Comparison of ENCODE assay signal across 8 cellular contexts in the genomic region with DNA sequence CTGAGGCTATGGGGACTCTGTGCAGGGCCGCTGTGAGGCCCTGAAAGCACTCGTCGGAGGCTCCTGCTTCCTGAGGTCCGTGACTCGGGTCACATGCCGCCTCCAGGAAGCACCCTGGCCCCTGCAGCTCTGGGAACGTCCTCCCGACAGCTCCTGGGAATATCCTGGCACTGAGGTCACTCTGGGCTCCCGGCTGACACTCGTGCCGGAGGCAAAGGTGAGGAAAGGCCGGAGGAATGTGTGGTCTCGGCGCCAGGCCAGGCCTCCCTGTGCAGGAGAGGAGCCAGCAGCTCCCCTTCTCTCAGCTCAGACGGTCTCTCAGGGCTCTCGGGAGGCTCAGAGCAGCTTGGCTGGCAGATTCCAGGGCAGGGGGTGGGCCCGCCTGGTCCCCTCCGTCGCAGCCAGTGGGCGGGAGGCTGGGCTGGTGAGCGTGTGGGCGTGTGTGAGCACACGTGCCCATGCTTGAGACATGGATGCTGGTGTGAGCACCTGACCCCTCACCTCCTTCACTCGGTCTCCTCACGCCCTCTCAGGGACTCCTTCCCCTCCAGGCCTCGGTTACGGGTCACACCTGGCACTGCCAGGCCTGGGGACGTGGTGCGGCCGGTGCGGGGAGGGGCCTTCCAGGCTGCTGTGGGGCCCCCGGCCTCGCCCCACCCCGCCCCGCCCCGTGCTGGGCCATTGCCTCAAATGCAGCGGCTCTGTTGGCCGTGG. TPM values are rescaled to one million over a fixed set of nuclear protein-coding genes. Genes with fewer than 3 reads are reported as not detected.
DNase-seq lines count a peak whose midpoint lies in the region; ATAC-seq and TF ChIP-seq lines count a peak whose summit lies in the region.

No MANE protein-coding gene starts in this region.

- H3K27ac Mint-ChIP-seq in CD4-positive, alpha-beta memory T cell: no peak overlapping the region
- no peak overlapping the region for H3K27ac Mint-ChIP-seq in activated naive CD8-positive, alpha-beta T cell treated with anti-CD3 and anti-CD28 coated beads, Interleukin-2, amount 50 U/mL, for 24 hours

- H3K36me3 Mint-ChIP-seq in CD4-positive, alpha-beta memory T cell: peaks cover 0 to 3% of the 10 kb centered on the region in 2 donors
- H3K36me3 Mint-ChIP-seq in activated naive CD8-positive, alpha-beta T cell treated with anti-CD3 and anti-CD28 coated beads, Interleukin-2, amount 50 U/mL, for 24 hours (ENCODE audit: low read depth): peaks cover 2% of the 10 kb centered on the region

- TF ChIP-seq POLR2A in heart left ventricle (IDR thresholded peaks at IDR 0.05): no peak

- peaks cover 10% of the 10 kb centered on the region for H3K4me1 ChIP-seq in CD4-positive, alpha-beta memory T cell (ENCODE audit: insufficient read depth, low read length)
- H3K4me1 ChIP-seq in heart left ventricle: peaks cover 0 to 14% (median 12%) of the 10 kb centered on the region in 12 donors
- H3K4me1 ChIP-seq in psoas muscle: peaks cover 6% of the 10 kb centered on the region

- peak overlapping the region in 1 of 2 donors; percentile 11 for H3K4me3 ChIP-seq in CD4-positive, alpha-beta memory T cell (ENCODE audit: low read length in 2 of 2)
- H3K4me3 ChIP-seq in heart left ventricle (peak overlapping the region in 10 of 12 donors; percentile 27 to 52 (median 42)), psoas muscle (peak overlapping the region; percentile 53)

- H3K27ac ChIP-seq in CD4-positive, alpha-beta memory T cell (ENCODE audit: low read depth, low read length): no peak overlapping the region
- H3K27ac ChIP-seq in heart left ventricle: peak overlapping the region in 8 of 12 donors; percentile 24 to 69 (median 45)
- no peak overlapping the region for H3K27ac ChIP-seq in psoas muscle

- no peaks in the 10 kb centered on the region for H3K27me3 ChIP-seq in CD4-positive, alpha-beta memory T cell (ENCODE audit: insufficient read depth, low read length)
- H3K27me3 ChIP-seq in heart left ventricle (peaks cover 0 to 11% (median 7%) of the 10 kb centered on the region in 9 donors), psoas muscle (ENCODE audit: insufficient read depth in 3 of 3, low read length in 2 of 3) (peaks cover 0 to 8% (median 8%) of the 10 kb centered on the region in 3 donors)

- no peaks in the 10 kb centered on the region for H3K9me3 Mint-ChIP-seq in CD4-positive, alpha-beta memory T cell
- no peaks in the 10 kb centered on the region for H3K9me3 Mint-ChIP-seq in activated naive CD8-positive, alpha-beta T cell treated with anti-CD3 and anti-CD28 coated beads, Interleukin-2, amount 50 U/mL, for 24 hours

- ATAC-seq in GM21737 (IDR thresholded peaks at IDR 0.05; ENCODE audit: unreplicated experiment): peak; percentile 45
- ATAC-seq in activated naive CD8-positive, alpha-beta T cell treated with anti-CD3 and anti-CD28 coated beads, Interleukin-2, amount 50 U/mL, for 24 hours: peak; percentile 71
- peak; percentile 50 to 63 (median 61) for ATAC-seq in heart left ventricle
- ATAC-seq in psoas muscle: peak; percentile 51 to 73 (median 60)
- ATAC-seq in GM21360 (IDR thresholded peaks at IDR 0.05; ENCODE audit: unreplicated experiment): no peak

- CTCF ChIA-PET in CD4-positive, alpha-beta memory T cell (lab: Charles Lee; ENCODE audit: partially characterized antibody): no interaction called here

- WGBS in heart left ventricle, 4 donors: 1 to 2% (median 1%) methylated on average over 23 to 38 of the region's 38 CpGs
- 1% methylated on average over 31 to 38 of the region's 38 CpGs for WGBS in psoas muscle, 3 donors

- H3K9me3 ChIP-seq in CD4-positive, alpha-beta memory T cell (ENCODE audit: control insufficient read depth in 1 of 2, low read length in 2 of 2): no peaks in the 10 kb centered on the region
- H3K9me3 ChIP-seq in heart left ventricle: no peaks in the 10 kb centered on the region
- no peaks in the 10 kb centered on the region for H3K9me3 ChIP-seq in psoas muscle

- POLR2A ChIA-PET in CD4-positive, alpha-beta memory T cell (lab: Charles Lee; ENCODE audit: partially characterized antibody): no interaction called here

- H3K27me3 Mint-ChIP-seq in CD4-positive, alpha-beta memory T cell: peaks cover 2 to 3% of the 10 kb centered on the region in 2 donors
- H3K27me3 Mint-ChIP-seq in activated naive CD8-positive, alpha-beta T cell treated with anti-CD3 and anti-CD28 coated beads, Interleukin-2, amount 50 U/mL, for 24 hours: peaks cover 3% of the 10 kb centered on the region

- peaks cover 0 to 4% (median 2%) of the 10 kb centered on the region in 4 donors for H3K4me1 Mint-ChIP-seq in CD4-positive, alpha-beta memory T cell
- H3K4me1 Mint-ChIP-seq in activated naive CD8-positive, alpha-beta T cell treated with anti-CD3 and anti-CD28 coated beads, Interleukin-2, amount 50 U/mL, for 24 hours: peaks cover 5% of the 10 kb centered on the region

- no peaks in the 10 kb centered on the region for H3K36me3 ChIP-seq in CD4-positive, alpha-beta memory T cell (ENCODE audit: insufficient read depth, low read length)
- H3K36me3 ChIP-seq in heart left ventricle (peaks cover 0 to 3% (median 0%) of the 10 kb centered on the region in 9 donors), psoas muscle (ENCODE audit: insufficient read depth in 1 of 2, low read depth in 1 of 2) (no peaks in the 10 kb centered on the region)

- TF ChIP-seq CTCF in heart left ventricle (IDR thresholded peaks at IDR 0.05) (no peak), psoas muscle (IDR thresholded peaks at IDR 0.05) (no peak)

- peak overlapping the region in 6 of 8 donors; percentile 24 to 69 (median 41) for H3K4me3 Mint-ChIP-seq in CD4-positive, alpha-beta memory T cell
- no peak overlapping the region for H3K4me3 Mint-ChIP-seq in activated naive CD8-positive, alpha-beta T cell treated with anti-CD3 and anti-CD28 coated beads, Interleukin-2, amount 50 U/mL, for 24 hours

- peak in 2 of 5 donors; percentile 32 to 50 for DNase-seq in CD4-positive, alpha-beta memory T cell
- DNase-seq in NCI-H460 (ENCODE audit: extremely low read depth, low read depth): peak; percentile 40
- DNase-seq in activated naive CD8-positive, alpha-beta T cell treated with anti-CD3 and anti-CD28 coated beads, Interleukin-2, amount 50 U/mL, for 24 hours: peak; percentile 51
- DNase-seq in heart left ventricle: peak in 4 of 5 donors; percentile 35 to 72 (median 58)
- DNase-seq in psoas muscle: peak; percentile 48 to 65
- no peak for DNase-seq in C1 segment of cervical spinal cord (lab: John Stamatoyannopoulos, UW)

- intact Hi-C loops in CD4-positive, alpha-beta memory T cell (cut with micrococcal nuclease): no loop called here
- intact Hi-C loops in heart left ventricle (cut with DNase I) (no loop called here), psoas muscle (cut with DNase I) (no loop called here)

RNA-seq across cellular contexts. Expression of a gene that starts 5.5 kb away (rescaled TPM):
- not detected for total RNA-seq in CD4-positive, alpha-beta memory T cell
- polyA plus RNA-seq in CD4-positive, alpha-beta memory T cell: not detected
- 0.20 TPM in 1 of 2 replicates, not detected in the other for total RNA-seq in NCI-H460 (2014; rRNA removed; shearing (Covaris generic))
- not detected in 2 replicates for polyA plus RNA-seq in NCI-H460 (2014; cell fraction: nucleus; rRNA removed)
- total RNA-seq in heart left ventricle (not detected), psoas muscle (not detected)
- polyA plus RNA-seq in heart left ventricle (not detected), psoas muscle (not detected)

RNA-seq across cellular contexts. Expression of a gene that starts 36.3 kb away (rescaled TPM):
- total RNA-seq in CD4-positive, alpha-beta memory T cell: 10 to 100 TPM; 15.0 to 15.1 TPM
- 1 to 10 TPM; 3.8 to 7.9 TPM for polyA plus RNA-seq in CD4-positive, alpha-beta memory T cell
- total RNA-seq in NCI-H460 (2014; rRNA removed; shearing (Covaris generic)): 3.9 and 5.5 TPM in 2 replicates
- polyA plus RNA-seq in NCI-H460 (2014; cell fraction: nucleus; rRNA removed): 42.3 and 43.2 TPM in 2 replicates
- 1 to 10 TPM; 3.7 to 6.6 (median 4.2) TPM for total RNA-seq in heart left ventricle
- 1 to 10 TPM; 7.1 to 7.2 TPM for polyA plus RNA-seq in heart left ventricle
- total RNA-seq in psoas muscle: 1 to 10 TPM; 1.5 to 3.5 (median 2.6) TPM
- 1 to 10 TPM; 4.1 to 6.7 (median 4.3) TPM for polyA plus RNA-seq in psoas muscle

RNA-seq across cellular contexts. Expression of a gene that starts 59.6 kb away (rescaled TPM):
- 1 to 10 TPM; 1.2 to 1.4 TPM for total RNA-seq in CD4-positive, alpha-beta memory T cell
- polyA plus RNA-seq in CD4-positive, alpha-beta memory T cell: not detected
- 37.8 and 48.0 TPM in 2 replicates for total RNA-seq in NCI-H460 (2014; rRNA removed; shearing (Covaris generic))
- 168 and 186 TPM in 2 replicates for polyA plus RNA-seq in NCI-H460 (2014; cell fraction: nucleus; rRNA removed)
- total RNA-seq in heart left ventricle (10 to 100 TPM in 8 of 9 donors, 1 to 10 TPM in 1; 9.7 to 45.7 (median 22.7) TPM), psoas muscle (1 to 10 TPM; 3.4 to 5.4 (median 4.6) TPM)
- polyA plus RNA-seq in heart left ventricle (10 to 100 TPM; 11.8 to 14.1 TPM), psoas muscle (1 to 10 TPM; 1.3 to 3.0 (median 1.4) TPM)

Comparison
In these comparisons a context has a peak if more than half of its experiments do, and no peak if none do; other contexts are left out.
1. DNase-seq: peak in NCI-H460 (single experiment), activated naive CD8-positive, alpha-beta T cell treated with anti-CD3 and anti-CD28 coated beads, Interleukin-2, amount 50 U/mL, for 24 hours (single experiment), heart left ventricle (4 of 5) and psoas muscle (2 of 2); none in C1 segment of cervical spinal cord (0 of 14).
2. H3K27ac ChIP-seq: peak in heart left ventricle (8 of 12); none in CD4-positive, alpha-beta memory T cell (single experiment) and psoas muscle (single experiment).